ENCODE assay signal across 1 cellular context in the genomic region with DNA sequence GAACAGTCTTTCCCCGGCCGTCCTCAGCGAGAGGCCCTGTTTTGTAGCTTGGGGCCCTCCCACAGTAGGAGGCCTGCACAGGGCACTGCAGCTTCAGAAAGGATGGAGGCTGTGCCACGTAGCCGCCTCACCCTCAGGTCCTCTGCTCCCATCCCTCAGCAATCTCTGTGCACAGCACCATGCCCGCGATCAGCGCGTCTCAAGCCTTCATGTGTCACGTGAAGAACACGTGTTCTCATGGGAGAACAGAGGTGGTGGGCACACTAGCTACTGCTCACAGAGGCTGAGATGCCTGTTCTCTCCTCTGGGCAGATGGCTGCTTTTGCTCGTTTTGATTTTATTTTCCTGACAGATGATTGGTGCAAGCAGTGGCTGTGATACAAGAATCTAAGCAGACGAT.
A peak's percentile ranks its signal among the peaks of the same experiment; 100 is the strongest.
TF ChIP-seq lines count a peak whose summit lies in the region.

No MANE protein-coding gene starts in this region.

TF ChIP-seq in K562, 482 proteins besides CTCF, POLR2A, EP300 and RAD21:
- TF ChIP-seq, protein P1, sequence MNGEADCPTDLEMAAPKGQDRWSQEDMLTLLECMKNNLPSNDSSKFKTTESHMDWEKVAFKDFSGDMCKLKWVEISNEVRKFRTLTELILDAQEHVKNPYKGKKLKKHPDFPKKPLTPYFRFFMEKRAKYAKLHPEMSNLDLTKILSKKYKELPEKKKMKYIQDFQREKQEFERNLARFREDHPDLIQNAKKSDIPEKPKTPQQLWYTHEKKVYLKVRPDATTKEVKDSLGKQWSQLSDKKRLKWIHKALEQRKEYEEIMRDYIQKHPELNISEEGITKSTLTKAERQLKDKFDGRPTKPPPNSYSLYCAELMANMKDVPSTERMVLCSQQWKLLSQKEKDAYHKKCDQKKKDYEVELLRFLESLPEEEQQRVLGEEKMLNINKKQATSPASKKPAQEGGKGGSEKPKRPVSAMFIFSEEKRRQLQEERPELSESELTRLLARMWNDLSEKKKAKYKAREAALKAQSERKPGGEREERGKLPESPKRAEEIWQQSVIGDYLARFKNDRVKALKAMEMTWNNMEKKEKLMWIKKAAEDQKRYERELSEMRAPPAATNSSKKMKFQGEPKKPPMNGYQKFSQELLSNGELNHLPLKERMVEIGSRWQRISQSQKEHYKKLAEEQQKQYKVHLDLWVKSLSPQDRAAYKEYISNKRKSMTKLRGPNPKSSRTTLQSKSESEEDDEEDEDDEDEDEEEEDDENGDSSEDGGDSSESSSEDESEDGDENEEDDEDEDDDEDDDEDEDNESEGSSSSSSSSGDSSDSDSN (IDR thresholded peaks at IDR 0.05; ENCODE audit: borderline replicate concordance in 1 of 2, low read depth in 2 of 2, low read length in 2 of 2), result no peak
- TF ChIP-seq ZNF41 (CRISPR knock-in tag; conservative IDR thresholded peaks at IDR 0.05), result no peak
- no peak for TF ChIP-seq RBM15 (IDR thresholded peaks at IDR 0.05; ENCODE audit: insufficient read depth, low read length)
- TF ChIP-seq MTA2 (IDR thresholded peaks at IDR 0.05; ENCODE audit: low read depth), result no peak
- TF ChIP-seq, protein P2, sequence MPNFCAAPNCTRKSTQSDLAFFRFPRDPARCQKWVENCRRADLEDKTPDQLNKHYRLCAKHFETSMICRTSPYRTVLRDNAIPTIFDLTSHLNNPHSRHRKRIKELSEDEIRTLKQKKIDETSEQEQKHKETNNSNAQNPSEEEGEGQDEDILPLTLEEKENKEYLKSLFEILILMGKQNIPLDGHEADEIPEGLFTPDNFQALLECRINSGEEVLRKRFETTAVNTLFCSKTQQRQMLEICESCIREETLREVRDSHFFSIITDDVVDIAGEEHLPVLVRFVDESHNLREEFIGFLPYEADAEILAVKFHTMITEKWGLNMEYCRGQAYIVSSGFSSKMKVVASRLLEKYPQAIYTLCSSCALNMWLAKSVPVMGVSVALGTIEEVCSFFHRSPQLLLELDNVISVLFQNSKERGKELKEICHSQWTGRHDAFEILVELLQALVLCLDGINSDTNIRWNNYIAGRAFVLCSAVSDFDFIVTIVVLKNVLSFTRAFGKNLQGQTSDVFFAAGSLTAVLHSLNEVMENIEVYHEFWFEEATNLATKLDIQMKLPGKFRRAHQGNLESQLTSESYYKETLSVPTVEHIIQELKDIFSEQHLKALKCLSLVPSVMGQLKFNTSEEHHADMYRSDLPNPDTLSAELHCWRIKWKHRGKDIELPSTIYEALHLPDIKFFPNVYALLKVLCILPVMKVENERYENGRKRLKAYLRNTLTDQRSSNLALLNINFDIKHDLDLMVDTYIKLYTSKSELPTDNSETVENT (CRISPR knock-in tag; IDR thresholded peaks at IDR 0.05), result no peak
- no peak for TF ChIP-seq POU5F1 (IDR thresholded peaks at IDR 0.05; ENCODE audit: borderline replicate concordance, low read depth, low read length, partially characterized antibody)
- TF ChIP-seq ARHGAP35 (IDR thresholded peaks at IDR 0.05; ENCODE audit: partially characterized antibody), result no peak
- TF ChIP-seq, protein P3, sequence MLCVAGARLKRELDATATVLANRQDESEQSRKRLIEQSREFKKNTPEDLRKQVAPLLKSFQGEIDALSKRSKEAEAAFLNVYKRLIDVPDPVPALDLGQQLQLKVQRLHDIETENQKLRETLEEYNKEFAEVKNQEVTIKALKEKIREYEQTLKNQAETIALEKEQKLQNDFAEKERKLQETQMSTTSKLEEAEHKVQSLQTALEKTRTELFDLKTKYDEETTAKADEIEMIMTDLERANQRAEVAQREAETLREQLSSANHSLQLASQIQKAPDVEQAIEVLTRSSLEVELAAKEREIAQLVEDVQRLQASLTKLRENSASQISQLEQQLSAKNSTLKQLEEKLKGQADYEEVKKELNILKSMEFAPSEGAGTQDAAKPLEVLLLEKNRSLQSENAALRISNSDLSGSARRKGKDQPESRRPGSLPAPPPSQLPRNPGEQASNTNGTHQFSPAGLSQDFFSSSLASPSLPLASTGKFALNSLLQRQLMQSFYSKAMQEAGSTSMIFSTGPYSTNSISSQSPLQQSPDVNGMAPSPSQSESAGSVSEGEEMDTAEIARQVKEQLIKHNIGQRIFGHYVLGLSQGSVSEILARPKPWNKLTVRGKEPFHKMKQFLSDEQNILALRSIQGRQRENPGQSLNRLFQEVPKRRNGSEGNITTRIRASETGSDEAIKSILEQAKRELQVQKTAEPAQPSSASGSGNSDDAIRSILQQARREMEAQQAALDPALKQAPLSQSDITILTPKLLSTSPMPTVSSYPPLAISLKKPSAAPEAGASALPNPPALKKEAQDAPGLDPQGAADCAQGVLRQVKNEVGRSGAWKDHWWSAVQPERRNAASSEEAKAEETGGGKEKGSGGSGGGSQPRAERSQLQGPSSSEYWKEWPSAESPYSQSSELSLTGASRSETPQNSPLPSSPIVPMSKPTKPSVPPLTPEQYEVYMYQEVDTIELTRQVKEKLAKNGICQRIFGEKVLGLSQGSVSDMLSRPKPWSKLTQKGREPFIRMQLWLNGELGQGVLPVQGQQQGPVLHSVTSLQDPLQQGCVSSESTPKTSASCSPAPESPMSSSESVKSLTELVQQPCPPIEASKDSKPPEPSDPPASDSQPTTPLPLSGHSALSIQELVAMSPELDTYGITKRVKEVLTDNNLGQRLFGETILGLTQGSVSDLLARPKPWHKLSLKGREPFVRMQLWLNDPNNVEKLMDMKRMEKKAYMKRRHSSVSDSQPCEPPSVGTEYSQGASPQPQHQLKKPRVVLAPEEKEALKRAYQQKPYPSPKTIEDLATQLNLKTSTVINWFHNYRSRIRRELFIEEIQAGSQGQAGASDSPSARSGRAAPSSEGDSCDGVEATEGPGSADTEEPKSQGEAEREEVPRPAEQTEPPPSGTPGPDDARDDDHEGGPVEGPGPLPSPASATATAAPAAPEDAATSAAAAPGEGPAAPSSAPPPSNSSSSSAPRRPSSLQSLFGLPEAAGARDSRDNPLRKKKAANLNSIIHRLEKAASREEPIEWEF (CRISPR knock-in tag; IDR thresholded peaks at IDR 0.05), result no peak
- TF ChIP-seq, protein P4, sequence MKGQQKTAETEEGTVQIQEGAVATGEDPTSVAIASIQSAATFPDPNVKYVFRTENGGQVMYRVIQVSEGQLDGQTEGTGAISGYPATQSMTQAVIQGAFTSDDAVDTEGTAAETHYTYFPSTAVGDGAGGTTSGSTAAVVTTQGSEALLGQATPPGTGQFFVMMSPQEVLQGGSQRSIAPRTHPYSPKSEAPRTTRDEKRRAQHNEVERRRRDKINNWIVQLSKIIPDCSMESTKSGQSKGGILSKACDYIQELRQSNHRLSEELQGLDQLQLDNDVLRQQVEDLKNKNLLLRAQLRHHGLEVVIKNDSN (CRISPR knock-in tag; IDR thresholded peaks at IDR 0.05), result peak; percentile 32; the same call in 1 of the 2 replicates
- TF ChIP-seq, protein P5, sequence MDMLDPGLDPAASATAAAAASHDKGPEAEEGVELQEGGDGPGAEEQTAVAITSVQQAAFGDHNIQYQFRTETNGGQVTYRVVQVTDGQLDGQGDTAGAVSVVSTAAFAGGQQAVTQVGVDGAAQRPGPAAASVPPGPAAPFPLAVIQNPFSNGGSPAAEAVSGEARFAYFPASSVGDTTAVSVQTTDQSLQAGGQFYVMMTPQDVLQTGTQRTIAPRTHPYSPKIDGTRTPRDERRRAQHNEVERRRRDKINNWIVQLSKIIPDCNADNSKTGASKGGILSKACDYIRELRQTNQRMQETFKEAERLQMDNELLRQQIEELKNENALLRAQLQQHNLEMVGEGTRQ (CRISPR knock-in tag; IDR thresholded peaks at IDR 0.05), result peak; percentile 53; the same call in 1 of the 2 replicates
- TF ChIP-seq TAF7 (tag; IDR thresholded peaks at IDR 0.05), result no peak
- no peak for TF ChIP-seq TAF15 (IDR thresholded peaks at IDR 0.05; ENCODE audit: low read depth, low read length)
- no peak for TF ChIP-seq BRD9 (IDR thresholded peaks at IDR 0.05; ENCODE audit: low read depth, partially characterized antibody)
- no peak for TF ChIP-seq ZBED1 (IDR thresholded peaks at IDR 0.05)
